In genomic region chr3:186042036-186042435, GRCh38 we compare ENCODE assay signal across 6 cellular contexts.
"Had no signal": no experiment of that assay in that cellular context is flagged by ENCODE, and none has a peak within 500 bp of the region (broad histone marks: within the 10 kb centered on the region; RNA-seq: fewer than 3 reads in every experiment).

No MANE protein-coding gene starts in this region.

- H3K4me3 ChIP-seq: GM12878 had no signal

- DNase-seq: GDM1, GF-D8 had no signal

- FAIRE-seq: GM12878, GM12892, GM18507, GM19239 had no signal
